ENCODE assay signal across 24 cellular contexts in genomic region chr10:55033061-55033460, GRCh38.
DNase-seq lines count a peak whose midpoint lies in the region; ATAC-seq, FAIRE-seq and TF ChIP-seq lines count a peak whose summit lies in the region.
"Had no signal": no experiment of that assay in that cellular context is flagged by ENCODE, and none has a peak within 500 bp of the region (broad histone marks: within the 10 kb centered on the region; RNA-seq: fewer than 3 reads in every experiment).

No MANE protein-coding gene starts in this region.

- no peak overlapping the region for H3K27ac Mint-ChIP-seq in activated CD4-positive, alpha-beta memory T cell treated with anti-CD3 and anti-CD28 coated beads, Interleukin-2, amount 10 ng/mL, durations not matched to agents 7 days and 5 days
- H3K27ac Mint-ChIP-seq: B cell; CD4-positive, alpha-beta T cell; CD8-positive, alpha-beta T cell had no signal

- H3K9ac ChIP-seq in kidney (ENCODE audit: low read length in 2 of 2) (no peak overlapping the region), neuronal stem cell (ENCODE audit: low read depth, low read length, poor library complexity) (no peak overlapping the region)
- H3K9ac ChIP-seq: BLaER1 treated with 17β-estradiol and CSF1 and Interleukin-3, amounts not matched to agents 10 nM and 100 nM had no signal

- no peak overlapping the region for H3K18ac ChIP-seq in neuronal stem cell (ENCODE audit: low read length)

- H3K4me3 Mint-ChIP-seq in activated CD4-positive, alpha-beta memory T cell treated with anti-CD3 and anti-CD28 coated beads, Interleukin-2, amount 10 ng/mL, durations not matched to agents 7 days and 5 days, result no peak overlapping the region
- H3K4me3 Mint-ChIP-seq: B cell; CD4-positive, alpha-beta T cell; CD8-positive, alpha-beta T cell had no signal

- no peak for TF ChIP-seq CTCF in kidney (IDR thresholded peaks at IDR 0.05; ENCODE audit: borderline replicate concordance, extremely low read depth, insufficient read depth)
- TF ChIP-seq CTCF in spleen (IDR thresholded peaks at IDR 0.05 in 8 of 11, conservative IDR thresholded peaks at IDR 0.05 in 3 of 11), result no peak

- no peak overlapping the region for H4K8ac ChIP-seq in neuronal stem cell (ENCODE audit: low read depth, low read length)

- no peak overlapping the region for H2AFZ ChIP-seq in neuronal stem cell (ENCODE audit: low read length)

- no peaks in the 10 kb centered on the region for H3K27me3 Mint-ChIP-seq in activated CD4-positive, alpha-beta memory T cell treated with anti-CD3 and anti-CD28 coated beads, Interleukin-2, amount 10 ng/mL, durations not matched to agents 7 days and 5 days
- H3K27me3 Mint-ChIP-seq: B cell; CD4-positive, alpha-beta T cell had no signal

- ATAC-seq in GM21576 (IDR thresholded peaks at IDR 0.05; ENCODE audit: unreplicated experiment), result no peak
- ATAC-seq: CD8-positive, alpha-beta T cell had no signal

- no peak for TF ChIP-seq POLR2A in spleen (IDR thresholded peaks at IDR 0.05)

- no peak overlapping the region for H4K91ac ChIP-seq in neuronal stem cell (ENCODE audit: low read depth, low read length, poor library complexity)

- H2BK120ac ChIP-seq in neuronal stem cell (ENCODE audit: low read depth, low read length), result no peak overlapping the region

- no peaks in the 10 kb centered on the region for H3K4me1 Mint-ChIP-seq in activated CD4-positive, alpha-beta memory T cell treated with anti-CD3 and anti-CD28 coated beads, Interleukin-2, amount 10 ng/mL, durations not matched to agents 7 days and 5 days
- H3K4me1 Mint-ChIP-seq: B cell had no signal

- FAIRE-seq in kidney (lab: Jason Lieb, UNC), result no peak
- FAIRE-seq: A204.1, D721Med, G401.6, GM12891, GM19239 had no signal

- H3K9me3 ChIP-seq in kidney (ENCODE audit: control insufficient read depth in 1 of 2, low read length in 2 of 2), result peaks cover 0 to 3% of the 10 kb centered on the region in 2 donors
- H3K9me3 ChIP-seq in neuronal stem cell (replicated peaks in 1 of 2; ENCODE audit: control insufficient read depth in 2 of 2, insufficient read depth in 1 of 2, low read depth in 1 of 2, low read length in 2 of 2), result no peaks in the 10 kb centered on the region
- no peaks in the 10 kb centered on the region for H3K9me3 ChIP-seq in spleen
- H3K9me3 ChIP-seq: BLaER1 treated with 17β-estradiol and CSF1 and Interleukin-3, amounts not matched to agents 10 nM and 100 nM; Caco-2 had no signal

- WGBS in neuronal stem cell (ENCODE audit: extremely low coverage in 2 of 2, insufficient read length in 2 of 2, insufficient replicate concordance in 1 of 2), 2 donors, result no CpG with 5 or more reads among the region's 4 CpGs
- 75 to 100% (median 91%) methylated on average over 4 of the region's 4 CpGs for WGBS in spleen, 5 donors

- H3K36me3 ChIP-seq in kidney (ENCODE audit: control insufficient read depth in 1 of 2, insufficient read depth in 2 of 2, low read length in 2 of 2), result no peaks in the 10 kb centered on the region
- no peaks in the 10 kb centered on the region for H3K36me3 ChIP-seq in neuronal stem cell (replicated peaks in 1 of 2; ENCODE audit: control insufficient read depth in 2 of 2, insufficient read depth in 2 of 2, low read length in 2 of 2)
- H3K36me3 ChIP-seq in spleen, result no peaks in the 10 kb centered on the region
- H3K36me3 ChIP-seq: BLaER1 treated with 17β-estradiol and CSF1 and Interleukin-3, amounts not matched to agents 10 nM and 100 nM had no signal

- H3K36me3 Mint-ChIP-seq in activated CD4-positive, alpha-beta memory T cell treated with anti-CD3 and anti-CD28 coated beads, Interleukin-2, amount 10 ng/mL, durations not matched to agents 7 days and 5 days (ENCODE audit: low read depth), result no peaks in the 10 kb centered on the region
- H3K36me3 Mint-ChIP-seq: CD8-positive, alpha-beta T cell had no signal

- H3K9me3 Mint-ChIP-seq in activated CD4-positive, alpha-beta memory T cell treated with anti-CD3 and anti-CD28 coated beads, Interleukin-2, amount 10 ng/mL, durations not matched to agents 7 days and 5 days, result no peaks in the 10 kb centered on the region

- H2BK15ac ChIP-seq in neuronal stem cell (ENCODE audit: low read length), result no peak overlapping the region

- H2BK12ac ChIP-seq in neuronal stem cell (ENCODE audit: low read length), result no peak overlapping the region

- no peaks in the 10 kb centered on the region for H3K27me3 ChIP-seq in neuronal stem cell (ENCODE audit: control insufficient read depth in 3 of 3, insufficient read depth in 3 of 3, low read depth in 1 of 3, low read length in 3 of 3)
- no peaks in the 10 kb centered on the region for H3K27me3 ChIP-seq in spleen (replicated peaks in 1 of 7)
- H3K27me3 ChIP-seq: BLaER1 treated with 17β-estradiol and CSF1 and Interleukin-3, amounts not matched to agents 10 nM and 100 nM had no signal

- peak; percentile 49 for DNase-seq in kidney
- DNase-seq in neuronal stem cell (ENCODE audit: low spot score), result no peak
- DNase-seq in spleen, result peak; percentile 68
- DNase-seq in activated CD4-positive, alpha-beta memory T cell treated with anti-CD3 and anti-CD28 coated beads, Interleukin-2, amount 10 ng/mL, durations not matched to agents 7 days and 5 days, result no peak
- DNase-seq in HEK293T (ENCODE audit: extremely low spot score), result no peak
- no peak for DNase-seq in AG08396 (ENCODE audit: low spot score)
- DNase-seq: 8988T; ACHN; AML-193; Caco-2; Calu3; CD4-positive, alpha-beta T cell; CD8-positive, alpha-beta T cell; DMS79 treated with DMSO at 0.1 percent for 48 hours; GF-D8 had no signal

- H2BK5ac ChIP-seq in neuronal stem cell (ENCODE audit: low read length), result no peak overlapping the region

- no peak overlapping the region for H3K4ac ChIP-seq in neuronal stem cell (ENCODE audit: low read length)

- H3K14ac ChIP-seq in neuronal stem cell (ENCODE audit: low read length), result no peak overlapping the region

- CTCF ChIA-PET in activated CD4-positive, alpha-beta memory T cell treated with anti-CD3 and anti-CD28 coated beads, Interleukin-2, amount 10 ng/mL, durations not matched to agents 7 days and 5 days (lab: Charles Lee), result no interaction called here
- CTCF ChIA-PET in HEK293T (lab: Yijun Ruan, JAX), result no interaction called here

- intact Hi-C loops in kidney (cut with DNase I), result no loop called here
- intact Hi-C loops in spleen (cut with DNase I; ENCODE audit: low total_unique reads), result no loop called here

- no peak overlapping the region for H3K4me2 ChIP-seq in neuronal stem cell (ENCODE audit: insufficient read depth, low read length, poor library complexity, severe bottlenecking)
- H3K4me2 ChIP-seq: BLaER1 treated with 17β-estradiol and CSF1 and Interleukin-3, amounts not matched to agents 10 nM and 100 nM had no signal

- H2AK5ac ChIP-seq in neuronal stem cell (ENCODE audit: low read depth, low read length), result peak overlapping the region; percentile 32

- H3K79me1 ChIP-seq in neuronal stem cell (ENCODE audit: low read depth, low read length), result no peaks in the 10 kb centered on the region

- no peak overlapping the region for H3K27ac ChIP-seq in kidney (ENCODE audit: low read depth in 2 of 2, low read length in 2 of 2)
- H3K27ac ChIP-seq in neuronal stem cell (replicated peaks; ENCODE audit: low read length), result no peak overlapping the region
- no peak overlapping the region for H3K27ac ChIP-seq in spleen
- H3K27ac ChIP-seq: BLaER1 treated with 17β-estradiol and CSF1 and Interleukin-3, amounts not matched to agents 10 nM and 100 nM; C4-2B had no signal

- POLR2A ChIA-PET in activated CD4-positive, alpha-beta memory T cell treated with anti-CD3 and anti-CD28 coated beads, Interleukin-2, amount 10 ng/mL, durations not matched to agents 7 days and 5 days (lab: Charles Lee), result no interaction called here
- POLR2A ChIA-PET in HEK293T (lab: Yijun Ruan, JAX), result no interaction called here

- H3K23ac ChIP-seq in neuronal stem cell (ENCODE audit: low read depth, low read length, poor library complexity), result no peak overlapping the region

- H3K4me3 ChIP-seq in kidney (ENCODE audit: low read length in 2 of 2) (no peak overlapping the region), neuronal stem cell (ENCODE audit: low read length in 2 of 2) (no peak overlapping the region), spleen (no peak overlapping the region)
- H3K4me3 ChIP-seq: BLaER1 treated with 17β-estradiol and CSF1 and Interleukin-3, amounts not matched to agents 10 nM and 100 nM had no signal

- H3K4me1 ChIP-seq in kidney (ENCODE audit: control insufficient read depth in 1 of 2, insufficient read depth in 1 of 2, low read depth in 1 of 2, low read length in 2 of 2), result no peaks in the 10 kb centered on the region
- H3K4me1 ChIP-seq in neuronal stem cell (ENCODE audit: control insufficient read depth in 2 of 2, insufficient read depth in 1 of 2, low read depth in 1 of 2, low read length in 2 of 2), result no peaks in the 10 kb centered on the region
- no peaks in the 10 kb centered on the region for H3K4me1 ChIP-seq in spleen
- H3K4me1 ChIP-seq: BLaER1 treated with 17β-estradiol and CSF1 and Interleukin-3, amounts not matched to agents 10 nM and 100 nM; Caco-2 had no signal

TF ChIP-seq in HEK293T, 16 proteins besides CTCF, POLR2A, EP300 and RAD21:
- TF ChIP-seq L3MBTL2 (conservative IDR thresholded peaks at IDR 0.05) (no peak), ELF4 (IDR thresholded peaks at IDR 0.05) (no peak), NFRKB (IDR thresholded peaks at IDR 0.05) (no peak), TARDBP (IDR thresholded peaks at IDR 0.05) (no peak), FOXM1 (IDR thresholded peaks at IDR 0.05; ENCODE audit: borderline replicate concordance) (no peak), FOXK2 (IDR thresholded peaks at IDR 0.05) (no peak), SUZ12 (IDR thresholded peaks at IDR 0.05) (no peak), HDGF (IDR thresholded peaks at IDR 0.05; ENCODE audit: borderline replicate concordance) (no peak), SP1 (IDR thresholded peaks at IDR 0.05) (no peak), ARNT (IDR thresholded peaks at IDR 0.05) (no peak), LEF1 (IDR thresholded peaks at IDR 0.05; ENCODE audit: borderline replicate concordance) (no peak), ZNF384 (IDR thresholded peaks at IDR 0.05) (no peak), CTBP1 (IDR thresholded peaks at IDR 0.05; ENCODE audit: borderline replicate concordance) (no peak), FOXA1 (IDR thresholded peaks at IDR 0.05) (no peak), BHLHE40 (IDR thresholded peaks at IDR 0.05; ENCODE audit: borderline replicate concordance) (no peak)
- TF ChIP-seq, protein P1, sequence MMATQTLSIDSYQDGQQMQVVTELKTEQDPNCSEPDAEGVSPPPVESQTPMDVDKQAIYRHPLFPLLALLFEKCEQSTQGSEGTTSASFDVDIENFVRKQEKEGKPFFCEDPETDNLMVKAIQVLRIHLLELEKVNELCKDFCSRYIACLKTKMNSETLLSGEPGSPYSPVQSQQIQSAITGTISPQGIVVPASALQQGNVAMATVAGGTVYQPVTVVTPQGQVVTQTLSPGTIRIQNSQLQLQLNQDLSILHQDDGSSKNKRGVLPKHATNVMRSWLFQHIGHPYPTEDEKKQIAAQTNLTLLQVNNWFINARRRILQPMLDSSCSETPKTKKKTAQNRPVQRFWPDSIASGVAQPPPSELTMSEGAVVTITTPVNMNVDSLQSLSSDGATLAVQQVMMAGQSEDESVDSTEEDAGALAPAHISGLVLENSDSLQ (IDR thresholded peaks at IDR 0.05), result no peak

Comparison
In these comparisons a context has a peak if more than half of its experiments do, and no peak if none do; other contexts are left out.
1. DNase-seq: peak in kidney (single experiment) and spleen (single experiment); none in neuronal stem cell (single experiment), activated CD4-positive, alpha-beta memory T cell treated with anti-CD3 and anti-CD28 coated beads, Interleukin-2, amount 10 ng/mL, durations not matched to agents 7 days and 5 days (single experiment), HEK293T (single experiment) and AG08396 (single experiment).